23 cellular contexts compared by ENCODE assay signal in the genomic region with DNA sequence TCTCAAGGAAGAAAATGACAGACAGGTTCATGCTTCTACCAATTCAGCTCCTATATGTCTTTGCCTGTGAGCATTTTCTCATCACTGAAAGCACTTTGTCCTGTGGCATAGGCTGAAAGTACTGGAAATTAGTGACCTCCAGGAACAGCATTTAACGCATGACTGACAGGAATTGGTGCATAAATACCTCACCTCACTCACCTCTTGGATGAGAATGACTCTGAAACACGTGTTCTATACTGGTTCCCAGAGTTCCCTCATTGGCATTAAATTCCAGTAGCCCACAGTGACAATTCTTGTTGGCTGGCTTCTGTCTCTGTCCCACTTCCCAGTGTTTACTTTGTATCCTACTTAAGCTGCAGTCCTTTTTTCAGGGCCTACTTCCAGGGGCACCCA.
DNase-seq lines count a peak whose midpoint lies in the region; ATAC-seq, FAIRE-seq and TF ChIP-seq lines count a peak whose summit lies in the region.
"Had no signal": no experiment of that assay in that cellular context is flagged by ENCODE, and none has a peak within 500 bp of the region (broad histone marks: within the 10 kb centered on the region; RNA-seq: fewer than 3 reads in every experiment).

No MANE protein-coding gene starts in this region.

- H3K4me3 ChIP-seq in gastrocnemius medialis, result no peak overlapping the region
- H3K4me3 ChIP-seq: BLaER1 treated with 17β-estradiol and CSF1 and Interleukin-3, amounts not matched to agents 10 nM and 100 nM had no signal

- no peak for TF ChIP-seq CTCF in gastrocnemius medialis (IDR thresholded peaks at IDR 0.05 in 4 of 5, conservative IDR thresholded peaks at IDR 0.05 in 1 of 5)

- H3K9me3 ChIP-seq in gastrocnemius medialis, result no peaks in the 10 kb centered on the region

- DNase-seq in DMS53 (lab: John Stamatoyannopoulos, UW) (peak; percentile 27), DMS53 treated with DMSO at 0.1 percent for 48 hours (lab: John Stamatoyannopoulos, UW; ENCODE audit: unreplicated experiment) (no peak), RCC 7860 (ENCODE audit: low spot score) (peak; percentile 4), kidney tubule cell (ENCODE audit: low spot score) (peak; percentile 75), gastrocnemius medialis (no peak), anterior cingulate cortex (lab: John Stamatoyannopoulos, UW) (no peak), AG08395 (ENCODE audit: low spot score) (no peak)
- DNase-seq: ACHN; CD4-positive, alpha-beta memory T cell; GF-D8; KBM-7; NCI-H1092; NCI-H1436; NCI-H187 treated with DMSO at 0.1 percent for 48 hours; NCI-H2107; NCI-H446 treated with DMSO at 0.1 percent for 48 hours; NCI-H526 treated with DMSO at 0.1 percent for 48 hours; OCI-M1; SHP77 had no signal

- in situ Hi-C loops in gastrocnemius medialis (cut with MboI; ENCODE audit: low sequenced_read_pairs in 4 of 4), result no loop called here

- no peak for ATAC-seq in gastrocnemius medialis
- no peak for ATAC-seq in GM21786 (IDR thresholded peaks at IDR 0.05; ENCODE audit: unreplicated experiment)

- no peak for TF ChIP-seq POLR2A in gastrocnemius medialis (IDR thresholded peaks at IDR 0.05)

- H3K4me1 ChIP-seq in gastrocnemius medialis, result peaks cover 18 to 24% of the 10 kb centered on the region in 2 donors

- no peaks in the 10 kb centered on the region for H3K36me3 ChIP-seq in gastrocnemius medialis
- H3K36me3 ChIP-seq: BLaER1 treated with 17β-estradiol and CSF1 and Interleukin-3, amounts not matched to agents 10 nM and 100 nM had no signal

- no peaks in the 10 kb centered on the region for H3K27me3 ChIP-seq in gastrocnemius medialis
- H3K27me3 ChIP-seq: BLaER1 treated with 17β-estradiol and CSF1 and Interleukin-3, amounts not matched to agents 10 nM and 100 nM had no signal

- intact Hi-C loops in gastrocnemius medialis (cut with DNase I; ENCODE audit: low total_unique reads), result no loop called here

- peak; percentile 16 for FAIRE-seq in RCC 7860 (lab: Jason Lieb, UNC)
- FAIRE-seq: GM19239 had no signal

- H3K27ac ChIP-seq in gastrocnemius medialis, result peak overlapping the region in 3 of 4 donors; percentile 51 to 63 (median 54)
- H3K27ac ChIP-seq: 22Rv1; BLaER1 treated with 17β-estradiol and CSF1 and Interleukin-3, amounts not matched to agents 10 nM and 100 nM had no signal

Comparison
In these comparisons a context has a peak if more than half of its experiments do, and no peak if none do; other contexts are left out.
1. DNase-seq: peak in DMS53 (single experiment), RCC 7860 (single experiment) and kidney tubule cell (single experiment); none in DMS53 treated with DMSO at 0.1 percent for 48 hours (single experiment), gastrocnemius medialis (0 of 2), anterior cingulate cortex (0 of 58) and AG08395 (single experiment).